ENCODE assay signal across 22 cellular contexts in genomic region chr2:160225722-160226121, GRCh38. TPM values are rescaled to one million over a fixed set of nuclear protein-coding genes. Genes with fewer than 3 reads are reported as not detected.
DNase-seq lines count a peak whose midpoint lies in the region; ATAC-seq and TF ChIP-seq lines count a peak whose summit lies in the region.
"Had no signal": no experiment of that assay in that cellular context is flagged by ENCODE, and none has a peak within 500 bp of the region (broad histone marks: within the 10 kb centered on the region; RNA-seq: fewer than 3 reads in every experiment).

No MANE protein-coding gene starts in this region.

- H3K23ac ChIP-seq in mesenchymal stem cell (ENCODE audit: low read length in 2 of 2): no peak overlapping the region

- peak overlapping the region; percentile 54 for H2BK15ac ChIP-seq in mesenchymal stem cell (ENCODE audit: low read depth, poor library complexity, severe bottlenecking)

- peak overlapping the region in 1 of 2 experiments; percentile 58 for H3K18ac ChIP-seq in mesenchymal stem cell (ENCODE audit: low read depth in 1 of 2, low read length in 2 of 2)

- no peaks in the 10 kb centered on the region for H3K27me3 ChIP-seq in brain microvascular endothelial cell (replicated peaks)
- no peaks in the 10 kb centered on the region for H3K27me3 ChIP-seq in mesenchymal stem cell (ENCODE audit: control insufficient read depth in 1 of 2, insufficient read depth in 1 of 2, low read length in 2 of 2)
- H3K27me3 ChIP-seq: BLaER1, MG63, SJCRH30, vagina had no signal

- peak overlapping the region; percentile 37 for H2BK120ac ChIP-seq in mesenchymal stem cell (ENCODE audit: low read depth, low read length)

- no peak overlapping the region for H3K14ac ChIP-seq in mesenchymal stem cell (ENCODE audit: low read length in 2 of 2)

- H3K36me3 ChIP-seq in brain microvascular endothelial cell (replicated peaks) (no peaks in the 10 kb centered on the region), mesenchymal stem cell (ENCODE audit: control insufficient read depth in 1 of 2, insufficient read depth in 2 of 2, low read depth in 1 of 2, low read length in 2 of 2) (peaks cover 0 to 3% of the 10 kb centered on the region in 2 experiments)
- H3K36me3 ChIP-seq: BLaER1, MG63, SJCRH30, vagina had no signal

- H4K8ac ChIP-seq in mesenchymal stem cell (ENCODE audit: low read length): peak overlapping the region; percentile 12

- no peak overlapping the region for H2AFZ ChIP-seq in mesenchymal stem cell (ENCODE audit: low read depth, low read length)
- H2AFZ ChIP-seq: GM23338 had no signal

- DNase-seq in NCI-H2029 (lab: John Stamatoyannopoulos, UW) (peak; percentile 58), brain microvascular endothelial cell (no peak), mesenchymal stem cell (no peak), AG08395 (ENCODE audit: low spot score) (no peak), iPS-NIHi7 (ENCODE audit: extremely low spot score) (no peak)
- DNase-seq: activated CD4-positive, alpha-beta T cell treated with anti-CD3 and anti-CD28 coated beads, Interleukin-2, amount 50 U/mL, for 48 hours; amniotic stem cell; DND-41; hypothalamus; MG63; naive thymus-derived CD4-positive, alpha-beta T cell; NK-92 treated with Interleukin-12 subunit alpha and Interleukin-12 subunit beta, amount 100 ng/mL, for 24 hours; stimulated activated naive CD4-positive, alpha-beta T cell had no signal

- H2BK5ac ChIP-seq in mesenchymal stem cell (ENCODE audit: low read depth, low read length, poor library complexity, severe bottlenecking): peak overlapping the region; percentile 61

- in situ Hi-C loops in brain microvascular endothelial cell (cut with HindIII; ENCODE audit: low pct_ligation_motif_present, low sequenced_read_pairs): no loop called here

- peak overlapping the region; percentile 99 for H3K27ac ChIP-seq in brain microvascular endothelial cell
- H3K27ac ChIP-seq in mesenchymal stem cell (ENCODE audit: low read length, poor library complexity, severe bottlenecking): peak overlapping the region; percentile 31
- peak overlapping the region in 12 of 21 experiments; percentile 15 to 84 (median 54) for H3K27ac ChIP-seq in skin epidermis
- H3K27ac ChIP-seq: BLaER1, SJCRH30, vagina had no signal

- H4K91ac ChIP-seq in mesenchymal stem cell (ENCODE audit: low read length): peak overlapping the region; percentile 84

- no peak overlapping the region for H3K4ac ChIP-seq in mesenchymal stem cell (ENCODE audit: low read depth in 1 of 2, low read length in 2 of 2)

- no peaks in the 10 kb centered on the region for H3K9me3 ChIP-seq in mesenchymal stem cell (ENCODE audit: control insufficient read depth, low read length)
- H3K9me3 ChIP-seq: BLaER1, MG63, SJCRH30, vagina had no signal

- WGBS in mesenchymal stem cell: 97% methylated on average over 4 of the region's 4 CpGs

- ATAC-seq in HG03354 (IDR thresholded peaks at IDR 0.05; ENCODE audit: poor library complexity, severe bottlenecking, unreplicated experiment) (no peak), HG03442 (IDR thresholded peaks at IDR 0.05; ENCODE audit: unreplicated experiment) (no peak)
- ATAC-seq: activated T-helper 17 cell treated with anti-CD3 and anti-CD28 coated beads, Interleukin-2, amount 50 U/mL, for 72 hours; left lobe of liver; naive thymus-derived CD4-positive, alpha-beta T cell had no signal

- H3K4me2 ChIP-seq in mesenchymal stem cell (ENCODE audit: low read length, poor library complexity, severe bottlenecking): no peak overlapping the region
- H3K4me2 ChIP-seq: BLaER1, GM23338 had no signal

- H2BK12ac ChIP-seq in mesenchymal stem cell (ENCODE audit: low read length in 2 of 2): peak overlapping the region; percentile 59 to 63

- H3K4me1 ChIP-seq in mesenchymal stem cell (ENCODE audit: control insufficient read depth, insufficient read depth, low read depth, low read length): peaks cover 37% of the 10 kb centered on the region

- peaks cover 14% of the 10 kb centered on the region for H3K79me1 ChIP-seq in mesenchymal stem cell (replicated peaks; ENCODE audit: low read length, poor library complexity, severe bottlenecking)

- peak overlapping the region; percentile 86 for H2AK5ac ChIP-seq in mesenchymal stem cell (ENCODE audit: low read length, severe bottlenecking)

- no peak for TF ChIP-seq CTCF in brain microvascular endothelial cell (IDR thresholded peaks at IDR 0.05; ENCODE audit: low read depth, low read length, missing control alignments)

- no peak overlapping the region for H3K9ac ChIP-seq in mesenchymal stem cell (ENCODE audit: low read length)
- H3K9ac ChIP-seq: BLaER1 had no signal

- H3K4me3 ChIP-seq in brain microvascular endothelial cell (ENCODE audit: low read depth, low read length) (no peak overlapping the region), mesenchymal stem cell (ENCODE audit: insufficient read depth in 1 of 2, low read depth in 1 of 2, low read length in 2 of 2) (no peak overlapping the region), skin epidermis (no peak overlapping the region)
- H3K4me3 ChIP-seq: BLaER1, GM23338, MG63, SJCRH30, vagina had no signal

RNA-seq across cellular contexts. Expression of gene ITGB6, which starts 25.6 kb away (rescaled TPM):
- polyA plus RNA-seq in mesenchymal stem cell (2013, experiment 1 of 2): 0.01 TPM
- 0.01 TPM for polyA plus RNA-seq in mesenchymal stem cell (2013, experiment 2 of 2)
- polyA plus RNA-seq: GM23338; naive thymus-derived CD4-positive, alpha-beta T cell had no signal

Comparison
In these comparisons a context has a peak if more than half of its experiments do, and no peak if none do; other contexts are left out.
1. H3K27ac ChIP-seq: peak in every context shown above with its lines; median percentile 99 in brain microvascular endothelial cell; 54 in skin epidermis; 31 in mesenchymal stem cell.